In genomic region chr6:17831135-17831534, GRCh38 we compare ENCODE assay signal across 18 cellular contexts.
DNase-seq lines count a peak whose midpoint lies in the region; ATAC-seq and TF ChIP-seq lines count a peak whose summit lies in the region.
"Had no signal": no experiment of that assay in that cellular context is flagged by ENCODE, and none has a peak within 500 bp of the region (broad histone marks: within the 10 kb centered on the region; RNA-seq: fewer than 3 reads in every experiment).

No MANE protein-coding gene starts in this region.

- H3K4me1 Mint-ChIP-seq in activated naive CD4-positive, alpha-beta T cell treated with anti-CD3 and anti-CD28 coated beads for 36 hours (ENCODE audit: low read depth) = no peaks in the 10 kb centered on the region
- H3K4me1 Mint-ChIP-seq: brain had no signal

- H3K4me3 ChIP-seq in SK-N-SH (ENCODE audit: low read depth in 2 of 2, low read length in 1 of 2) (no peak overlapping the region), astrocyte of the cerebellum (ENCODE audit: low read depth, low read length) (no peak overlapping the region), subcutaneous abdominal adipose tissue (ENCODE audit: low read depth in 1 of 5, low read length in 5 of 5) (no peak overlapping the region)
- H3K4me3 ChIP-seq: esophagus squamous epithelium, suprapubic skin had no signal

- no peak for TF ChIP-seq EP300 in SK-N-SH (IDR thresholded peaks at IDR 0.05; ENCODE audit: borderline replicate concordance in 1 of 2, low read depth in 1 of 2, low read length in 1 of 2)

- POLR2A ChIA-PET in SK-N-SH (lab: Yijun Ruan, JAX) = no interaction called here

- H3K9ac ChIP-seq in SK-N-SH (no peak overlapping the region), subcutaneous abdominal adipose tissue (ENCODE audit: low read length in 5 of 5) (no peak overlapping the region)

- H3K36me3 ChIP-seq in SK-N-SH (replicated peaks in 1 of 2; ENCODE audit: control insufficient read depth in 1 of 2, insufficient read depth in 2 of 2, low read length in 1 of 2) (peaks cover 25 to 69% of the 10 kb centered on the region in 2 experiments), subcutaneous abdominal adipose tissue (ENCODE audit: control insufficient read depth in 5 of 5, insufficient read depth in 5 of 5, low read length in 5 of 5) (peaks cover 42 to 63% (median 50%) of the 10 kb centered on the region in 5 donors)

- no peak overlapping the region for H3K4me3 Mint-ChIP-seq in activated naive CD4-positive, alpha-beta T cell treated with anti-CD3 and anti-CD28 coated beads for 36 hours
- H3K4me3 Mint-ChIP-seq: brain had no signal

- no peaks in the 10 kb centered on the region for H3K4me1 ChIP-seq in SK-N-SH (ENCODE audit: control insufficient read depth in 1 of 2, insufficient read depth in 2 of 2, low read depth in 1 of 2, low read length in 1 of 2)
- H3K4me1 ChIP-seq in subcutaneous abdominal adipose tissue (ENCODE audit: control insufficient read depth in 5 of 5, insufficient read depth in 5 of 5, low read length in 5 of 5) = peaks cover 0 to 14% (median 1%) of the 10 kb centered on the region in 5 donors

- no peaks in the 10 kb centered on the region for H3K36me3 Mint-ChIP-seq in activated naive CD4-positive, alpha-beta T cell treated with anti-CD3 and anti-CD28 coated beads for 36 hours (ENCODE audit: low read depth)

- H3F3A ChIP-seq in SK-N-SH (replicated peaks; ENCODE audit: insufficient read depth) = no peaks in the 10 kb centered on the region

- no peak for TF ChIP-seq RAD21 in SK-N-SH (IDR thresholded peaks at IDR 0.05; ENCODE audit: low read length)

- WGBS in SK-N-SH (ENCODE audit: low lambda C conversion rate) = 62% methylated on average over 4 of the region's 4 CpGs

- no peak overlapping the region for H2AFZ ChIP-seq in SK-N-SH (ENCODE audit: low read depth)

- TF ChIP-seq CTCF in SK-N-SH (IDR thresholded peaks at IDR 0.05) (no peak), astrocyte of the cerebellum (IDR thresholded peaks at IDR 0.05; ENCODE audit: low read depth, low read length, missing control alignments) (no peak)

- H3K27me3 ChIP-seq in SK-N-SH (ENCODE audit: insufficient read depth) = no peaks in the 10 kb centered on the region
- H3K27me3 ChIP-seq in subcutaneous abdominal adipose tissue (ENCODE audit: control insufficient read depth in 5 of 5, insufficient read depth in 4 of 5, low read length in 5 of 5) = no peaks in the 10 kb centered on the region
- H3K27me3 ChIP-seq: esophagus squamous epithelium, suprapubic skin had no signal

- peak; percentile 33; the same call in 1 of the 3 replicates for ATAC-seq in SK-N-SH treated with all-trans-retinoic acid at 6 μM for 48 hours
- ATAC-seq: left lobe of liver had no signal

- H3K27ac Mint-ChIP-seq in activated naive CD4-positive, alpha-beta T cell treated with anti-CD3 and anti-CD28 coated beads for 36 hours = no peak overlapping the region
- H3K27ac Mint-ChIP-seq: brain had no signal

- in situ Hi-C loops in astrocyte of the cerebellum (cut with HindIII; ENCODE audit: low sequenced_read_pairs) (no loop called here), G401 (cut with HindIII; ENCODE audit: low sequenced_read_pairs) (no loop called here)

- peaks cover 8% of the 10 kb centered on the region for H3K27me3 Mint-ChIP-seq in activated naive CD4-positive, alpha-beta T cell treated with anti-CD3 and anti-CD28 coated beads for 36 hours (ENCODE audit: low read depth)
- H3K27me3 Mint-ChIP-seq: brain had no signal

- intact Hi-C loops in activated naive CD4-positive, alpha-beta T cell treated with anti-CD3 and anti-CD28 coated beads for 36 hours (cut with micrococcal nuclease) = no loop called here

- DNase-seq in SK-N-SH (no peak), astrocyte of the cerebellum (ENCODE audit: low read depth) (peak; percentile 68), glomerular endothelial cell (ENCODE audit: extremely low read depth, low read depth, low spot score) (peak; percentile 94), G401 (ENCODE audit: low spot score) (no peak)
- no peak for DNase-seq in activated naive CD4-positive, alpha-beta T cell treated with anti-CD3 and anti-CD28 coated beads for 36 hours
- no peak for DNase-seq in activated CD4-positive, alpha-beta T cell treated with anti-CD3 and anti-CD28 coated beads, Interleukin-2, amount 50 U/mL, for 48 hours
- DNase-seq: activated T-cell treated with anti-CD3 and anti-CD28 coated beads for 4 hours; DMS153; esophagus squamous epithelium; NCI-H1092; NCI-H524; stimulated activated CD4-positive, alpha-beta T cell treated with anti-CD3 and anti-CD28 coated beads, Interleukin-4, amount 100 ng/mL, for 4 hours had no signal

- H3K79me2 ChIP-seq in SK-N-SH (ENCODE audit: insufficient read depth) = no peaks in the 10 kb centered on the region

- peak overlapping the region in 1 of 2 experiments; percentile 64; a peak in 2 of 4 replicates for H3K27ac ChIP-seq in SK-N-SH (ENCODE audit: low read depth in 2 of 2, low read length in 1 of 2)
- peak overlapping the region; percentile 51 for H3K27ac ChIP-seq in subcutaneous abdominal adipose tissue (ENCODE audit: low read depth, low read length)
- H3K27ac ChIP-seq: 22Rv1, esophagus squamous epithelium, suprapubic skin had no signal

- no peaks in the 10 kb centered on the region for H3K9me3 Mint-ChIP-seq in activated naive CD4-positive, alpha-beta T cell treated with anti-CD3 and anti-CD28 coated beads for 36 hours
- H3K9me3 Mint-ChIP-seq: brain had no signal

- no peaks in the 10 kb centered on the region for H3K9me2 ChIP-seq in SK-N-SH

- H4K20me1 ChIP-seq in SK-N-SH (ENCODE audit: insufficient read depth) = no peaks in the 10 kb centered on the region

- CTCF ChIA-PET in SK-N-SH (lab: Yijun Ruan, JAX) = no interaction called here
- CTCF ChIA-PET in activated naive CD4-positive, alpha-beta T cell treated with anti-CD3 and anti-CD28 coated beads for 36 hours (lab: Charles Lee) = interaction anchor here (0.6 kb wide), 1 partner anchor 17 kb away, joined by 4 read pairs; no protein-coding TSS in a partner anchor

- H3K9me3 ChIP-seq in SK-N-SH = no peaks in the 10 kb centered on the region
- no peaks in the 10 kb centered on the region for H3K9me3 ChIP-seq in subcutaneous abdominal adipose tissue (ENCODE audit: control insufficient read depth in 5 of 5, low read length in 5 of 5)
- H3K9me3 ChIP-seq: esophagus squamous epithelium, suprapubic skin had no signal

- H3K4me2 ChIP-seq in SK-N-SH = no peak overlapping the region

TF ChIP-seq in SK-N-SH treated with all-trans-retinoic acid at 6 μM for 48 hours, 23 proteins besides CTCF, POLR2A, EP300 and RAD21 (continues in another document):
- TF ChIP-seq CREB5 (CRISPR knock-in tag; IDR thresholded peaks at IDR 0.05; ENCODE audit: low read depth) = no peak
- TF ChIP-seq ZNF70 (CRISPR knock-in tag; IDR thresholded peaks at IDR 0.05) = no peak
- TF ChIP-seq POU6F1 (CRISPR knock-in tag; IDR thresholded peaks at IDR 0.05; ENCODE audit: borderline replicate concordance, low read depth) = no peak

TF ChIP-seq in SK-N-SH, 30 proteins besides CTCF, POLR2A, EP300 and RAD21:
- no peak for TF ChIP-seq MAX (IDR thresholded peaks at IDR 0.05; ENCODE audit: low read depth)
- no peak for TF ChIP-seq CHD2 (IDR thresholded peaks at IDR 0.05; ENCODE audit: low read length, partially characterized antibody)
- no peak for TF ChIP-seq ZBTB33 (IDR thresholded peaks at IDR 0.05; ENCODE audit: borderline replicate concordance, low read depth)
- TF ChIP-seq FOXJ3 (CRISPR knock-in tag; IDR thresholded peaks at IDR 0.05) = no peak
- no peak for TF ChIP-seq MXI1 (IDR thresholded peaks at IDR 0.05; ENCODE audit: low read depth, low read length)
- TF ChIP-seq POLR2AphosphoS5 (IDR thresholded peaks at IDR 0.05; ENCODE audit: low read depth, low read length) = no peak
- TF ChIP-seq NRF1 (IDR thresholded peaks at IDR 0.05; ENCODE audit: low read depth, low read length) = no peak
- TF ChIP-seq RCOR1 (IDR thresholded peaks at IDR 0.05; ENCODE audit: low read length) = no peak
- no peak for TF ChIP-seq GATA2 (CRISPR knock-in tag; IDR thresholded peaks at IDR 0.05)
- TF ChIP-seq TEAD4 (IDR thresholded peaks at IDR 0.05; ENCODE audit: borderline replicate concordance, insufficient read depth) = no peak
- no peak for TF ChIP-seq YY1 (IDR thresholded peaks at IDR 0.05; ENCODE audit: low read depth)

Comparison
In these comparisons a context has a peak if more than half of its experiments do, and no peak if none do; other contexts are left out.
1. DNase-seq: peak in astrocyte of the cerebellum (single experiment) and glomerular endothelial cell (single experiment); none in SK-N-SH (single experiment), G401 (single experiment), activated naive CD4-positive, alpha-beta T cell treated with anti-CD3 and anti-CD28 coated beads for 36 hours (single experiment) and activated CD4-positive, alpha-beta T cell treated with anti-CD3 and anti-CD28 coated beads, Interleukin-2, amount 50 U/mL, for 48 hours (0 of 2).